Comparison of ENCODE assay signal across 10 cellular contexts in genomic region chr1:112172294-112172882, GRCh38.
DNase-seq lines count a peak whose midpoint lies in the region; ATAC-seq, FAIRE-seq and TF ChIP-seq lines count a peak whose summit lies in the region.
"Had no signal": no experiment of that assay in that cellular context is flagged by ENCODE, and none has a peak within 500 bp of the region (broad histone marks: within the 10 kb centered on the region; RNA-seq: fewer than 3 reads in every experiment).

No MANE protein-coding gene starts in this region.

- H3K9ac ChIP-seq in neuronal stem cell (ENCODE audit: low read depth, low read length, poor library complexity): no peak overlapping the region

- no peaks in the 10 kb centered on the region for H3K9me3 ChIP-seq in neuronal stem cell (replicated peaks in 1 of 2; ENCODE audit: control insufficient read depth in 2 of 2, insufficient read depth in 1 of 2, low read depth in 1 of 2, low read length in 2 of 2)

- H2AK5ac ChIP-seq in neuronal stem cell (ENCODE audit: low read depth, low read length): no peak overlapping the region

- H2BK12ac ChIP-seq in neuronal stem cell (ENCODE audit: low read length): no peak overlapping the region

- ATAC-seq in HG03520 (IDR thresholded peaks at IDR 0.05; ENCODE audit: unreplicated experiment): no peak

- no peak overlapping the region for H4K91ac ChIP-seq in neuronal stem cell (ENCODE audit: low read depth, low read length, poor library complexity)

- no peak overlapping the region for H2BK120ac ChIP-seq in neuronal stem cell (ENCODE audit: low read depth, low read length)

- no peak overlapping the region for H3K4me3 ChIP-seq in neuronal stem cell (ENCODE audit: low read length in 2 of 2)

- H3K4me1 ChIP-seq in neuronal stem cell (ENCODE audit: control insufficient read depth in 2 of 2, insufficient read depth in 1 of 2, low read depth in 1 of 2, low read length in 2 of 2): no peaks in the 10 kb centered on the region

- H3K14ac ChIP-seq in neuronal stem cell (ENCODE audit: low read length): no peak overlapping the region

- no peak for FAIRE-seq in H54 (lab: Jason Lieb, UNC)
- FAIRE-seq: islet of Langerhans had no signal

- peak; percentile 20 for DNase-seq in H54 (ENCODE audit: insufficient read length, low spot score)
- DNase-seq in NCI-H226: peak; percentile 51
- DNase-seq in epithelial cell of prostate (ENCODE audit: low read depth, low spot score): peak; percentile 5
- DNase-seq in neuronal stem cell (ENCODE audit: low spot score): peak; percentile 77
- no peak for DNase-seq in NCI-H446 (lab: John Stamatoyannopoulos, UW)
- no peak for DNase-seq in NCI-H2196 (lab: John Stamatoyannopoulos, UW; ENCODE audit: unreplicated experiment)
- no peak for DNase-seq in 8988T
- DNase-seq: activated B cell treated with CpG ODN at 0.5 μM for 24 hours had no signal

- H4K8ac ChIP-seq in neuronal stem cell (ENCODE audit: low read depth, low read length): no peak overlapping the region

- no peak overlapping the region for H3K4ac ChIP-seq in neuronal stem cell (ENCODE audit: low read length)

- no peak overlapping the region for H3K23ac ChIP-seq in neuronal stem cell (ENCODE audit: low read depth, low read length, poor library complexity)

- no CpG with 5 or more reads among the region's 2 CpGs for WGBS in neuronal stem cell (ENCODE audit: extremely low coverage in 2 of 2, insufficient read length in 2 of 2, insufficient replicate concordance in 1 of 2), 2 donors

- H3K27me3 ChIP-seq in neuronal stem cell (ENCODE audit: control insufficient read depth in 3 of 3, insufficient read depth in 3 of 3, low read depth in 1 of 3, low read length in 3 of 3): peaks cover 0 to 2% (median 0%) of the 10 kb centered on the region in 3 experiments

- TF ChIP-seq POLR2A in H54 (IDR thresholded peaks at IDR 0.05; ENCODE audit: low read depth, low read length): no peak

- no peak overlapping the region for H2BK5ac ChIP-seq in neuronal stem cell (ENCODE audit: low read length)

- no peak overlapping the region for H3K18ac ChIP-seq in neuronal stem cell (ENCODE audit: low read length)

- H2AFZ ChIP-seq in neuronal stem cell (ENCODE audit: low read length): no peak overlapping the region

- H3K27ac ChIP-seq in epithelial cell of prostate (no peak overlapping the region), neuronal stem cell (replicated peaks; ENCODE audit: low read length) (no peak overlapping the region)

- no peak overlapping the region for H3K4me2 ChIP-seq in neuronal stem cell (ENCODE audit: insufficient read depth, low read length, poor library complexity, severe bottlenecking)

- no peak overlapping the region for H2BK15ac ChIP-seq in neuronal stem cell (ENCODE audit: low read length)

- H3K36me3 ChIP-seq in neuronal stem cell (replicated peaks in 1 of 2; ENCODE audit: control insufficient read depth in 2 of 2, insufficient read depth in 2 of 2, low read length in 2 of 2): no peaks in the 10 kb centered on the region

- no peaks in the 10 kb centered on the region for H3K79me1 ChIP-seq in neuronal stem cell (ENCODE audit: low read depth, low read length)

Comparison
In these comparisons a context has a peak if more than half of its experiments do, and no peak if none do; other contexts are left out.
1. DNase-seq: peak in H54 (single experiment), NCI-H226 (single experiment), epithelial cell of prostate (single experiment) and neuronal stem cell (single experiment); none in NCI-H446 (0 of 2), NCI-H2196 (single experiment) and 8988T (single experiment).